ENCODE assay signal across 1 cellular context in genomic region chr6:149717588-149718458, GRCh38.
TF ChIP-seq lines count a peak whose summit lies in the region.

Gene LATS1, minus strand, starts transcription at chr6:149718101. Its CDS starts 15,975 bp downstream, at chr6:149702126.

TF ChIP-seq in HepG2, 621 proteins besides CTCF, POLR2A, EP300 and RAD21 (continued from another document and continues in another):
- TF ChIP-seq, protein P1, sequence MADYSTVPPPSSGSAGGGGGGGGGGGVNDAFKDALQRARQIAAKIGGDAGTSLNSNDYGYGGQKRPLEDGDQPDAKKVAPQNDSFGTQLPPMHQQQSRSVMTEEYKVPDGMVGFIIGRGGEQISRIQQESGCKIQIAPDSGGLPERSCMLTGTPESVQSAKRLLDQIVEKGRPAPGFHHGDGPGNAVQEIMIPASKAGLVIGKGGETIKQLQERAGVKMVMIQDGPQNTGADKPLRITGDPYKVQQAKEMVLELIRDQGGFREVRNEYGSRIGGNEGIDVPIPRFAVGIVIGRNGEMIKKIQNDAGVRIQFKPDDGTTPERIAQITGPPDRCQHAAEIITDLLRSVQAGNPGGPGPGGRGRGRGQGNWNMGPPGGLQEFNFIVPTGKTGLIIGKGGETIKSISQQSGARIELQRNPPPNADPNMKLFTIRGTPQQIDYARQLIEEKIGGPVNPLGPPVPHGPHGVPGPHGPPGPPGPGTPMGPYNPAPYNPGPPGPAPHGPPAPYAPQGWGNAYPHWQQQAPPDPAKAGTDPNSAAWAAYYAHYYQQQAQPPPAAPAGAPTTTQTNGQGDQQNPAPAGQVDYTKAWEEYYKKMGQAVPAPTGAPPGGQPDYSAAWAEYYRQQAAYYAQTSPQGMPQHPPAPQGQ (CRISPR knock-in tag; IDR thresholded peaks at IDR 0.05; ENCODE audit: borderline replicate concordance) = no peak; the same call in 1 of the 2 replicates
- TF ChIP-seq, protein P2, sequence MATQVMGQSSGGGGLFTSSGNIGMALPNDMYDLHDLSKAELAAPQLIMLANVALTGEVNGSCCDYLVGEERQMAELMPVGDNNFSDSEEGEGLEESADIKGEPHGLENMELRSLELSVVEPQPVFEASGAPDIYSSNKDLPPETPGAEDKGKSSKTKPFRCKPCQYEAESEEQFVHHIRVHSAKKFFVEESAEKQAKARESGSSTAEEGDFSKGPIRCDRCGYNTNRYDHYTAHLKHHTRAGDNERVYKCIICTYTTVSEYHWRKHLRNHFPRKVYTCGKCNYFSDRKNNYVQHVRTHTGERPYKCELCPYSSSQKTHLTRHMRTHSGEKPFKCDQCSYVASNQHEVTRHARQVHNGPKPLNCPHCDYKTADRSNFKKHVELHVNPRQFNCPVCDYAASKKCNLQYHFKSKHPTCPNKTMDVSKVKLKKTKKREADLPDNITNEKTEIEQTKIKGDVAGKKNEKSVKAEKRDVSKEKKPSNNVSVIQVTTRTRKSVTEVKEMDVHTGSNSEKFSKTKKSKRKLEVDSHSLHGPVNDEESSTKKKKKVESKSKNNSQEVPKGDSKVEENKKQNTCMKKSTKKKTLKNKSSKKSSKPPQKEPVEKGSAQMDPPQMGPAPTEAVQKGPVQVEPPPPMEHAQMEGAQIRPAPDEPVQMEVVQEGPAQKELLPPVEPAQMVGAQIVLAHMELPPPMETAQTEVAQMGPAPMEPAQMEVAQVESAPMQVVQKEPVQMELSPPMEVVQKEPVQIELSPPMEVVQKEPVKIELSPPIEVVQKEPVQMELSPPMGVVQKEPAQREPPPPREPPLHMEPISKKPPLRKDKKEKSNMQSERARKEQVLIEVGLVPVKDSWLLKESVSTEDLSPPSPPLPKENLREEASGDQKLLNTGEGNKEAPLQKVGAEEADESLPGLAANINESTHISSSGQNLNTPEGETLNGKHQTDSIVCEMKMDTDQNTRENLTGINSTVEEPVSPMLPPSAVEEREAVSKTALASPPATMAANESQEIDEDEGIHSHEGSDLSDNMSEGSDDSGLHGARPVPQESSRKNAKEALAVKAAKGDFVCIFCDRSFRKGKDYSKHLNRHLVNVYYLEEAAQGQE (IDR thresholded peaks at IDR 0.05; ENCODE audit: borderline replicate concordance in 1 of 2, low read depth in 1 of 2, low read length in 2 of 2) = no peak; a peak in 3 of 4 replicates
- TF ChIP-seq, protein P3, sequence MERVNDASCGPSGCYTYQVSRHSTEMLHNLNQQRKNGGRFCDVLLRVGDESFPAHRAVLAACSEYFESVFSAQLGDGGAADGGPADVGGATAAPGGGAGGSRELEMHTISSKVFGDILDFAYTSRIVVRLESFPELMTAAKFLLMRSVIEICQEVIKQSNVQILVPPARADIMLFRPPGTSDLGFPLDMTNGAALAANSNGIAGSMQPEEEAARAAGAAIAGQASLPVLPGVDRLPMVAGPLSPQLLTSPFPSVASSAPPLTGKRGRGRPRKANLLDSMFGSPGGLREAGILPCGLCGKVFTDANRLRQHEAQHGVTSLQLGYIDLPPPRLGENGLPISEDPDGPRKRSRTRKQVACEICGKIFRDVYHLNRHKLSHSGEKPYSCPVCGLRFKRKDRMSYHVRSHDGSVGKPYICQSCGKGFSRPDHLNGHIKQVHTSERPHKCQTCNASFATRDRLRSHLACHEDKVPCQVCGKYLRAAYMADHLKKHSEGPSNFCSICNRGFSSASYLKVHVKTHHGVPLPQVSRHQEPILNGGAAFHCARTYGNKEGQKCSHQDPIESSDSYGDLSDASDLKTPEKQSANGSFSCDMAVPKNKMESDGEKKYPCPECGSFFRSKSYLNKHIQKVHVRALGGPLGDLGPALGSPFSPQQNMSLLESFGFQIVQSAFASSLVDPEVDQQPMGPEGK (CRISPR knock-in tag; IDR thresholded peaks at IDR 0.05) = peak; percentile 99
- TF ChIP-seq HNF4A (CRISPR knock-in tag; IDR thresholded peaks at IDR 0.05) (no peak; the same call in none of the 2 replicates), ZNF567 (CRISPR knock-in tag; IDR thresholded peaks at IDR 0.05; ENCODE audit: borderline replicate concordance) (peak; percentile 90; the same call in 1 of the 2 replicates), KIAA2018 (CRISPR knock-in tag; IDR thresholded peaks at IDR 0.05; ENCODE audit: borderline replicate concordance) (no peak), MBD4 (IDR thresholded peaks at IDR 0.05; ENCODE audit: borderline replicate concordance, low read length) (no peak), CBX5 (CRISPR knock-in tag; IDR thresholded peaks at IDR 0.05; ENCODE audit: borderline replicate concordance) (peak; percentile 68), CBFB (CRISPR knock-in tag; IDR thresholded peaks at IDR 0.05) (peak; percentile 98), CBX1 (IDR thresholded peaks at IDR 0.05; ENCODE audit: low read depth) (peak; percentile 97), ZBTB25 (CRISPR knock-in tag; IDR thresholded peaks at IDR 0.05) (peak; percentile 89), PTBP1 (IDR thresholded peaks at IDR 0.05; ENCODE audit: low read depth, low read length, poor library complexity, severe bottlenecking) (peak; percentile 88), ZNF296 (CRISPR knock-in tag; conservative IDR thresholded peaks at IDR 0.05) (peak; percentile 92), ZFP41 (CRISPR knock-in tag; IDR thresholded peaks at IDR 0.05; ENCODE audit: borderline replicate concordance) (peak; percentile 94; the same call in 1 of the 2 replicates), PHF5A (CRISPR knock-in tag; IDR thresholded peaks at IDR 0.05; ENCODE audit: low read depth, unreplicated experiment) (no peak), FLYWCH1 (CRISPR knock-in tag; IDR thresholded peaks at IDR 0.05) (peak; percentile 95), ESRRA (CRISPR knock-in tag; IDR thresholded peaks at IDR 0.05; ENCODE audit: low read depth) (peak; percentile 64; the same call in 1 of the 2 replicates), NONO (IDR thresholded peaks at IDR 0.05) (no peak), NONO (CRISPR knock-in tag; conservative IDR thresholded peaks at IDR 0.05) (peak; percentile 99), USF2 (IDR thresholded peaks at IDR 0.05; ENCODE audit: low read depth, low read length) (no peak), USF2 (CRISPR knock-in tag; IDR thresholded peaks at IDR 0.05; ENCODE audit: borderline replicate concordance) (peak; percentile 39; the same call in 1 of the 2 replicates), FOXC1 (CRISPR knock-in tag; IDR thresholded peaks at IDR 0.05; ENCODE audit: borderline replicate concordance) (peak; percentile 95), ZNF230 (CRISPR knock-in tag; IDR thresholded peaks at IDR 0.05) (peak; percentile 98), TFE3 (CRISPR knock-in tag; IDR thresholded peaks at IDR 0.05) (peak; percentile 67; the same call in 1 of the 2 replicates), ZNF33B (CRISPR knock-in tag; IDR thresholded peaks at IDR 0.05) (peak; percentile 93), ZNF782 (CRISPR knock-in tag; IDR thresholded peaks at IDR 0.05; ENCODE audit: borderline replicate concordance) (peak; percentile 97; the same call in 1 of the 2 replicates), ZFY (CRISPR knock-in tag; IDR thresholded peaks at IDR 0.05) (peak; percentile 99), NCOA5 (CRISPR knock-in tag; IDR thresholded peaks at IDR 0.05) (no peak), ZNF878 (CRISPR knock-in tag; IDR thresholded peaks at IDR 0.05) (peak; percentile 97; the same call in 1 of the 2 replicates), ZNF530 (CRISPR knock-in tag; IDR thresholded peaks at IDR 0.05; ENCODE audit: low read depth) (peak; percentile 74; the same call in 1 of the 2 replicates)
- TF ChIP-seq, protein P4, sequence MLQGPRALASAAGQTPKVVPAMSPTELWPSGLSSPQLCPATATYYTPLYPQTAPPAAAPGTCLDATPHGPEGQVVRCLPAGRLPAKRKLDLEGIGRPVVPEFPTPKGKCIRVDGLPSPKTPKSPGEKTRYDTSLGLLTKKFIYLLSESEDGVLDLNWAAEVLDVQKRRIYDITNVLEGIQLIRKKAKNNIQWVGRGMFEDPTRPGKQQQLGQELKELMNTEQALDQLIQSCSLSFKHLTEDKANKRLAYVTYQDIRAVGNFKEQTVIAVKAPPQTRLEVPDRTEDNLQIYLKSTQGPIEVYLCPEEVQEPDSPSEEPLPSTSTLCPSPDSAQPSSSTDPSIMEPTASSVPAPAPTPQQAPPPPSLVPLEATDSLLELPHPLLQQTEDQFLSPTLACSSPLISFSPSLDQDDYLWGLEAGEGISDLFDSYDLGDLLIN (CRISPR knock-in tag; IDR thresholded peaks at IDR 0.05; ENCODE audit: borderline replicate concordance) = peak; percentile 44; the same call in 1 of the 2 replicates
